ENCODE assay signal across 19 cellular contexts in genomic region chr4:141258558-141258957, GRCh38. TPM values are rescaled to one million over a fixed set of nuclear protein-coding genes. Genes with fewer than 3 reads are reported as not detected.
DNase-seq lines count a peak whose midpoint lies in the region; ATAC-seq, FAIRE-seq and TF ChIP-seq lines count a peak whose summit lies in the region.
"Had no signal": no experiment of that assay in that cellular context is flagged by ENCODE, and none has a peak within 500 bp of the region (broad histone marks: within the 10 kb centered on the region; RNA-seq: fewer than 3 reads in every experiment).

No MANE protein-coding gene starts in this region.

- in situ Hi-C loops in K562 (cut with MboI) = no loop called here

- TF ChIP-seq CTCF in GM23338 (conservative IDR thresholded peaks at IDR 0.05; ENCODE audit: low read depth in 2 of 2) = peak in 1 of 2 experiments; percentile 55; a peak in 2 of 4 replicates
- 0 out of 2 replicates have a peak, but pooled peaks have one; percentile 7 for TF ChIP-seq CTCF in LNCaP clone FGC (IDR thresholded peaks at IDR 0.05; ENCODE audit: control insufficient read depth, extremely low read depth, insufficient read depth)
- TF ChIP-seq CTCF in K562 (IDR thresholded peaks at IDR 0.05 in 2 of 3, conservative IDR thresholded peaks at IDR 0.05 in 1 of 3; ENCODE audit: insufficient read depth in 2 of 3, low read depth in 1 of 3, low read length in 3 of 3) = 0 out of 6 replicates have a peak, but pooled peaks of 1 of the 3 experiments have one; percentile 18
- peak; percentile 9 for TF ChIP-seq CTCF in fibroblast of villous mesenchyme (IDR thresholded peaks at IDR 0.05; ENCODE audit: insufficient read depth, low read depth, low read length)

- H3F3A ChIP-seq in GM23338 (replicated peaks; ENCODE audit: low read depth) = no peaks in the 10 kb centered on the region

- no peaks in the 10 kb centered on the region for H3K9me3 ChIP-seq in K562 (replicated peaks; ENCODE audit: control insufficient read depth, insufficient read depth, low read depth, low read length)
- H3K9me3 ChIP-seq: A549 had no signal

- no peak for FAIRE-seq in K562 (lab: Jason Lieb, UNC)
- FAIRE-seq: A549, GM19239, H54 had no signal

- H3K4me1 ChIP-seq in GM23338 (ENCODE audit: insufficient read depth) (no peaks in the 10 kb centered on the region), K562 (replicated peaks in 1 of 2; ENCODE audit: control insufficient read depth in 2 of 2, insufficient read depth in 2 of 2, low read length in 2 of 2) (no peaks in the 10 kb centered on the region)
- H3K4me1 ChIP-seq: A549 had no signal

- H3K4me3 Mint-ChIP-seq in GM23338 = no peak overlapping the region
- H3K4me3 Mint-ChIP-seq: CD14-positive monocyte; CD4-positive, alpha-beta memory T cell had no signal

- TF ChIP-seq POLR2A in K562 (conservative IDR thresholded peaks at IDR 0.05) = no peak

- H3K27ac ChIP-seq in GM23338 (ENCODE audit: low read depth) (no peak overlapping the region), K562 (ENCODE audit: extremely low read depth, low read depth, low read length) (no peak overlapping the region)
- H3K27ac ChIP-seq: 22Rv1, A549 had no signal

- H4K20me1 ChIP-seq in GM23338 (replicated peaks; ENCODE audit: insufficient read depth) (no peaks in the 10 kb centered on the region), K562 (replicated peaks; ENCODE audit: control insufficient read depth, insufficient read depth, low read length) (no peaks in the 10 kb centered on the region)

- H3K4me3 ChIP-seq in GM23338 (no peak overlapping the region), LNCaP clone FGC (ENCODE audit: low read depth, low read length) (no peak overlapping the region), K562 (no peak overlapping the region), fibroblast of villous mesenchyme (ENCODE audit: low read depth, low read length) (no peak overlapping the region)
- H3K4me3 ChIP-seq: A549 had no signal

- no peaks in the 10 kb centered on the region for H3K36me3 ChIP-seq in GM23338 (ENCODE audit: insufficient read depth)
- H3K36me3 ChIP-seq in K562 (ENCODE audit: control insufficient read depth, insufficient read depth, low read length) = no peaks in the 10 kb centered on the region

- ATAC-seq in GM23338 (no peak; the same call in 2 of the 3 replicates), K562 (peak; percentile 63), GM18498 (IDR thresholded peaks at IDR 0.05; ENCODE audit: unreplicated experiment) (no peak)
- ATAC-seq: A549 had no signal

- H3K4me1 Mint-ChIP-seq in GM23338 = no peaks in the 10 kb centered on the region
- H3K4me1 Mint-ChIP-seq: CD14-positive monocyte; CD4-positive, alpha-beta memory T cell had no signal

- H3K9me2 ChIP-seq in GM23338 (ENCODE audit: insufficient read depth) = no peaks in the 10 kb centered on the region

- no peak overlapping the region for H3K9ac ChIP-seq in K562 (ENCODE audit: insufficient read depth in 1 of 2, low read depth in 2 of 2, low read length in 2 of 2)

- no peak overlapping the region for H2AFZ ChIP-seq in GM23338
- H2AFZ ChIP-seq in K562 (ENCODE audit: low read depth, low read length) = no peak overlapping the region

- H3K27ac Mint-ChIP-seq in GM23338 = no peak overlapping the region
- H3K27ac Mint-ChIP-seq: CD14-positive monocyte; CD4-positive, alpha-beta memory T cell had no signal

- no peaks in the 10 kb centered on the region for H3K9me3 Mint-ChIP-seq in GM23338

- DNase-seq in GM23338 (ENCODE audit: low spot score) (peak; percentile 3), LNCaP clone FGC (ENCODE audit: low read depth) (no peak), K562 (ENCODE audit: extremely low read depth in 1 of 4, low spot score in 3 of 4) (no peak), fibroblast of villous mesenchyme (ENCODE audit: low read depth) (no peak), NCI-H1105 treated with DMSO at 0.1 percent for 48 hours (lab: John Stamatoyannopoulos, UW) (no peak), NCI-H2171 (lab: John Stamatoyannopoulos, UW) (no peak), HUDEP-2 (lab: John Stamatoyannopoulos, UW; ENCODE audit: unreplicated experiment in 76 of 76) (no peak)
- DNase-seq: AML-193; CD4-positive, alpha-beta memory T cell; DMS153; DMS79 treated with DMSO at 0.1 percent for 48 hours; GF-D8; KBM-7 had no signal

- H3K4me2 ChIP-seq in GM23338 = no peak overlapping the region
- no peak overlapping the region for H3K4me2 ChIP-seq in K562 (ENCODE audit: insufficient read depth, low read length)
- H3K4me2 ChIP-seq: A549 had no signal

- intact Hi-C loops in K562 (cut with micrococcal nuclease) = no loop called here

- TF ChIP-seq EP300 in K562 (IDR thresholded peaks at IDR 0.05; ENCODE audit: low read length) = no peak

- no peaks in the 10 kb centered on the region for H3K36me3 Mint-ChIP-seq in GM23338 (ENCODE audit: low read depth)
- H3K36me3 Mint-ChIP-seq: CD14-positive monocyte; CD4-positive, alpha-beta memory T cell had no signal

- POLR2A ChIA-PET in K562 (lab: Yijun Ruan, JAX) = interaction anchor here (0.9 kb wide), 1 partner anchor 10 kb away, joined by 4 read pairs; no protein-coding TSS in a partner anchor

- no peaks in the 10 kb centered on the region for H3K9me1 ChIP-seq in K562 (ENCODE audit: control insufficient read depth, insufficient read depth, low read length)

- H3K27me3 ChIP-seq in GM23338 (ENCODE audit: insufficient read depth) (no peaks in the 10 kb centered on the region), K562 (ENCODE audit: control insufficient read depth in 2 of 2, insufficient read depth in 2 of 2, low read length in 2 of 2) (no peaks in the 10 kb centered on the region)

- no peaks in the 10 kb centered on the region for H3K27me3 Mint-ChIP-seq in GM23338 (ENCODE audit: insufficient read depth, low read depth, poor library complexity)

- BruUV-seq in K562 (replicated peaks; lab: Mats Ljungman, UMichigan) = no TSS peak

- CTCF ChIA-PET in K562 (lab: Yijun Ruan, JAX; ENCODE audit: low intra/inter-chr PET ratio) = no interaction called here

- no peak for TF ChIP-seq RAD21 in K562 (CRISPR knock-in tag; conservative IDR thresholded peaks at IDR 0.05 in 1 of 2, IDR thresholded peaks at IDR 0.05 in 1 of 2)

- H3K79me2 ChIP-seq in GM23338 (replicated peaks; ENCODE audit: insufficient read depth) = no peaks in the 10 kb centered on the region
- H3K79me2 ChIP-seq in K562 (ENCODE audit: control insufficient read depth, insufficient read depth, low read length) = no peaks in the 10 kb centered on the region

TF ChIP-seq in K562, 482 proteins besides CTCF, POLR2A, EP300 and RAD21 (continues in another document):
- no peak for TF ChIP-seq SRF (CRISPR knock-in tag; IDR thresholded peaks at IDR 0.05)
- TF ChIP-seq ZNF780A (CRISPR knock-in tag; IDR thresholded peaks at IDR 0.05) = no peak
- no peak for TF ChIP-seq FOXP1 (CRISPR knock-in tag; IDR thresholded peaks at IDR 0.05)
- TF ChIP-seq SMARCA5 (IDR thresholded peaks at IDR 0.05) = no peak
- no peak for TF ChIP-seq ZNF830 (CRISPR knock-in tag; IDR thresholded peaks at IDR 0.05)
- no peak for TF ChIP-seq NR2C2 (CRISPR knock-in tag; IDR thresholded peaks at IDR 0.05)
- TF ChIP-seq NR2C2 (tag; IDR thresholded peaks at IDR 0.05) = no peak
- TF ChIP-seq ATF6 (CRISPR knock-in tag; IDR thresholded peaks at IDR 0.05) = no peak
- TF ChIP-seq RUNX1 (IDR thresholded peaks at IDR 0.05; ENCODE audit: low read depth) = no peak
- no peak for TF ChIP-seq TCF15 (CRISPR knock-in tag; IDR thresholded peaks at IDR 0.05)
- no peak for TF ChIP-seq TOE1 (IDR thresholded peaks at IDR 0.05; ENCODE audit: borderline replicate concordance)
- TF ChIP-seq TOE1 (CRISPR knock-in tag; IDR thresholded peaks at IDR 0.05; ENCODE audit: borderline replicate concordance, low read depth) = no peak

RNA-seq across cellular contexts. Expression of gene ZNF330, which starts 37.9 kb away (rescaled TPM):
- total RNA-seq in GM23338 (2014; rRNA removed; shearing (Covaris generic)) = 29.2 and 32.3 TPM in 2 replicates
- polyA plus RNA-seq in GM23338 (2016; fragmentation: Nextera tagmentation; extraction: Ambion mirVana) = 38.4 and 38.9 TPM in 2 replicates
- 17.1 and 71.1 TPM in 2 replicates for total RNA-seq in K562 (2011; cell fraction: chromatin; rRNA removed; ENCODE audit: low replicate concordance)
- 17.5 and 18.4 TPM in 2 replicates for total RNA-seq in K562 (2011; cell fraction: nucleolus; rRNA removed)
- 30.5 and 31.5 TPM in 2 replicates for total RNA-seq in K562 (2011; cell fraction: nucleoplasm; rRNA removed)
- total RNA-seq in K562 (2014; rRNA removed) = 70.0 and 81.3 TPM in 2 replicates
- total RNA-seq in K562 (2014; rRNA removed; fragmentation: Illumina TruSeq; extraction: Trizol) = 103 and 111 TPM in 2 replicates
- 99.2 and 109 TPM in 2 replicates for total RNA-seq in K562 (2015; rRNA removed; fragmentation: Illumina TruSeq; extraction: Trizol)
- 78.0 and 84.0 TPM in 2 replicates for total RNA-seq in K562 (2021)
- polyA plus RNA-seq in K562 (2011; rRNA removed) = 75.4 and 99.7 TPM in 2 replicates
- polyA plus RNA-seq in K562 (2011; cell fraction: cytosol; rRNA removed) = 25.3 and 53.9 TPM in 2 replicates
- polyA plus RNA-seq in K562 (2011; cell fraction: nucleus; rRNA removed) = 38.4 and 72.1 TPM in 2 replicates
- 44.6 and 84.7 TPM in 2 replicates for polyA plus RNA-seq in K562 (2012)
- 86.3 and 86.4 TPM in 2 replicates for polyA plus RNA-seq in K562 (2014; fragmentation: Illumina TruSeq; extraction: Trizol)
- 100 to 1,000 TPM in 1 of 2 experiments, 10 to 100 TPM in 1; 73.6 to 115 TPM for polyA plus RNA-seq in K562 (2014; fragmentation: Nextera tagmentation; extraction: Ambion mirVana)
- polyA plus RNA-seq in K562 (2014; rRNA removed) = 76.2 and 92.0 TPM in 2 replicates
- polyA minus RNA-seq in K562 (2011; rRNA and poly(A)+ RNA removed) = 135 and 205 TPM in 2 replicates
- 45.2 and 49.9 TPM in 2 replicates for polyA minus RNA-seq in K562 (2011; cell fraction: cytosol; rRNA and poly(A)+ RNA removed)
- 38.9 and 75.0 TPM in 2 replicates for polyA minus RNA-seq in K562 (2011; cell fraction: nucleus; rRNA and poly(A)+ RNA removed)
- 24.6 and 25.8 TPM in 2 replicates for total RNA-seq in fibroblast of villous mesenchyme
